In genomic region chr20:10652660-10653191, GRCh38 we compare ENCODE assay signal across 15 cellular contexts. TPM values are rescaled to one million over a fixed set of nuclear protein-coding genes. Genes with fewer than 3 reads are reported as not detected.
A peak's percentile ranks its signal among the peaks of the same experiment; 100 is the strongest.
DNase-seq lines count a peak whose midpoint lies in the region; ATAC-seq and TF ChIP-seq lines count a peak whose summit lies in the region.
"Had no signal": no experiment of that assay in that cellular context is flagged by ENCODE, and none has a peak within 500 bp of the region (broad histone marks: within the 10 kb centered on the region; RNA-seq: fewer than 3 reads in every experiment).

No MANE protein-coding gene starts in this region.

- BruUV-seq in mammary epithelial cell (replicated peaks; lab: Mats Ljungman, UMichigan): no TSS peak

- H4K91ac ChIP-seq in trophoblast cell (ENCODE audit: low read depth, low read length): peak overlapping the region; percentile 59

- H2BK5ac ChIP-seq in trophoblast cell (ENCODE audit: low read depth, low read length, poor library complexity): peak overlapping the region; percentile 45

- H3K36me3 ChIP-seq in breast epithelium (no peaks in the 10 kb centered on the region), mammary epithelial cell (ENCODE audit: insufficient read depth, low read length) (peaks cover 69% of the 10 kb centered on the region), left ventricle myocardium inferior (peaks cover 74% of the 10 kb centered on the region), trophoblast cell (ENCODE audit: control insufficient read depth in 1 of 2, insufficient read depth in 2 of 2, low read length in 2 of 2) (peaks cover 20 to 46% of the 10 kb centered on the region in 2 experiments), uterus (no peaks in the 10 kb centered on the region)

- no peak overlapping the region for H3K14ac ChIP-seq in trophoblast cell (ENCODE audit: low read length)

- H3K4me2 ChIP-seq in mammary epithelial cell (ENCODE audit: insufficient read depth, low read depth, low read length): no peak overlapping the region
- no peak overlapping the region for H3K4me2 ChIP-seq in trophoblast cell (ENCODE audit: low read length)
- H3K4me2 ChIP-seq: A549 had no signal

- DNase-seq in breast epithelium (ENCODE audit: low spot score in 2 of 2) (no peak), mammary epithelial cell (no peak), left ventricle myocardium inferior (no peak), trophoblast cell (no peak), uterus (no peak), SK-N-DZ (ENCODE audit: low spot score) (no peak)
- DNase-seq: activated T-cell treated with anti-CD3 and anti-CD28 coated beads, Interleukin-2, amount 50 U/mL, for 1 hour; kidney; NCI-H510A; occipital lobe had no signal

- TF ChIP-seq CTCF in breast epithelium (IDR thresholded peaks at IDR 0.05) (no peak), mammary epithelial cell (conservative IDR thresholded peaks at IDR 0.05 in 1 of 2, IDR thresholded peaks at IDR 0.05 in 1 of 2; ENCODE audit: extremely low read depth in 1 of 2, insufficient read depth in 1 of 2, low read depth in 1 of 2, low read length in 2 of 2) (no peak), left ventricle myocardium inferior (IDR thresholded peaks at IDR 0.05; ENCODE audit: borderline replicate concordance) (no peak), uterus (IDR thresholded peaks at IDR 0.05) (no peak)

- H2BK120ac ChIP-seq in trophoblast cell (ENCODE audit: insufficient read depth, low read length, poor library complexity): peak overlapping the region; percentile 48

- no peak overlapping the region for H3K18ac ChIP-seq in trophoblast cell (ENCODE audit: low read length)

- H3K27me3 ChIP-seq in breast epithelium: no peaks in the 10 kb centered on the region
- H3K27me3 ChIP-seq in mammary epithelial cell (ENCODE audit: insufficient read depth, low read length): no peaks in the 10 kb centered on the region
- no peaks in the 10 kb centered on the region for H3K27me3 ChIP-seq in left ventricle myocardium inferior (ENCODE audit: low read depth)
- H3K27me3 ChIP-seq in trophoblast cell (ENCODE audit: insufficient read depth, low read length): no peaks in the 10 kb centered on the region
- H3K27me3 ChIP-seq in uterus: no peaks in the 10 kb centered on the region
- H3K27me3 ChIP-seq: SJCRH30 had no signal

- H3K79me2 ChIP-seq in mammary epithelial cell (ENCODE audit: insufficient read depth, low read length) (peaks cover 99% of the 10 kb centered on the region), trophoblast cell (ENCODE audit: control insufficient read depth, insufficient read depth, low read length, poor library complexity) (peaks cover 4% of the 10 kb centered on the region)

- no peak overlapping the region for H3K4ac ChIP-seq in trophoblast cell (ENCODE audit: low read depth, low read length)

- no peak overlapping the region for H3K23ac ChIP-seq in trophoblast cell (ENCODE audit: low read length)

- no peak overlapping the region for H2AK5ac ChIP-seq in trophoblast cell (ENCODE audit: low read length)

- 74% methylated on average over 6 of the region's 9 CpGs for WGBS in mammary epithelial cell (ENCODE audit: low coverage, missing lambda C conversion rate)
- no CpG with 5 or more reads among the region's 9 CpGs for WGBS in trophoblast cell (ENCODE audit: extremely low coverage, insufficient coverage, insufficient read length)

- in situ Hi-C loops in mammary epithelial cell (cut with MboI; ENCODE audit: low sequenced_read_pairs in 2 of 2): loop anchor here in 1 of 2 donors (25.0 kb wide), 2 partner anchors 560 to 885 kb away; no protein-coding TSS in a partner anchor

- intact Hi-C loops in breast epithelium (cut with DNase I; ENCODE audit: low total_unique reads) (no loop called here), mammary epithelial cell (cut with micrococcal nuclease) (loop anchor here (5.0 kb wide), 2 partner anchors 675 to 890 kb away; no protein-coding TSS in a partner anchor), left ventricle myocardium inferior (cut with micrococcal nuclease) (no loop called here), uterus (cut with DNase I; ENCODE audit: low total_unique reads) (no loop called here)

- no peak overlapping the region for H4K8ac ChIP-seq in trophoblast cell (ENCODE audit: low read depth, low read length)

- H3K4me3 ChIP-seq in breast epithelium (no peak overlapping the region), mammary epithelial cell (replicated peaks in 1 of 3; ENCODE audit: insufficient read depth in 1 of 3, low read depth in 2 of 3, low read length in 3 of 3) (no peak overlapping the region), left ventricle myocardium inferior (peak overlapping the region; percentile 43), trophoblast cell (ENCODE audit: low read depth, low read length) (no peak overlapping the region), uterus (no peak overlapping the region)
- H3K4me3 ChIP-seq: A549, SJCRH30 had no signal

- no peak overlapping the region for H4K12ac ChIP-seq in trophoblast cell (ENCODE audit: low read depth, low read length)

- H3K79me1 ChIP-seq in trophoblast cell (ENCODE audit: low read length): peaks cover 29% of the 10 kb centered on the region

- no peak overlapping the region for H2BK12ac ChIP-seq in trophoblast cell (ENCODE audit: low read length)

- no peaks in the 10 kb centered on the region for H3K4me1 ChIP-seq in breast epithelium
- peaks cover 27% of the 10 kb centered on the region for H3K4me1 ChIP-seq in mammary epithelial cell (ENCODE audit: insufficient read depth, low read length)
- H3K4me1 ChIP-seq in left ventricle myocardium inferior: peaks cover 92% of the 10 kb centered on the region
- peaks cover 48 to 65% of the 10 kb centered on the region in 2 experiments for H3K4me1 ChIP-seq in trophoblast cell (ENCODE audit: control insufficient read depth in 1 of 2, insufficient read depth in 2 of 2, low read length in 2 of 2)
- peaks cover 5 to 9% of the 10 kb centered on the region in 2 donors for H3K4me1 ChIP-seq in uterus

- TF ChIP-seq POLR2A in breast epithelium (IDR thresholded peaks at IDR 0.05) (no peak), uterus (IDR thresholded peaks at IDR 0.05) (no peak)

- dilution Hi-C loops in mammary epithelial cell (cut with HindIII; ENCODE audit: low sequenced_read_pairs): no loop called here

- ATAC-seq in HG02884 (IDR thresholded peaks at IDR 0.05; ENCODE audit: unreplicated experiment): no peak
- ATAC-seq in GM21390 (IDR thresholded peaks at IDR 0.05; ENCODE audit: unreplicated experiment): no peak
- ATAC-seq: A549 had no signal

- H3K9me3 ChIP-seq in breast epithelium (no peaks in the 10 kb centered on the region), mammary epithelial cell (replicated peaks; ENCODE audit: insufficient read depth, low read length) (no peaks in the 10 kb centered on the region), left ventricle myocardium inferior (replicated peaks) (no peaks in the 10 kb centered on the region), trophoblast cell (ENCODE audit: insufficient read depth, low read depth, low read length) (no peaks in the 10 kb centered on the region), uterus (no peaks in the 10 kb centered on the region)
- H3K9me3 ChIP-seq: A549, SJCRH30 had no signal

- no peak overlapping the region for H3K9ac ChIP-seq in mammary epithelial cell (ENCODE audit: insufficient read depth, low read length)
- peak overlapping the region; percentile 17 for H3K9ac ChIP-seq in trophoblast cell (ENCODE audit: low read length)

- H3K27ac ChIP-seq in breast epithelium (peak overlapping the region; percentile 50 to 51), mammary epithelial cell (ENCODE audit: insufficient read depth, low read depth, low read length) (no peak overlapping the region), left ventricle myocardium inferior (replicated peaks) (peak overlapping the region; percentile 71), trophoblast cell (ENCODE audit: low read depth, low read length) (peak overlapping the region; percentile 50), uterus (peak overlapping the region; percentile 77 to 81)
- H3K27ac ChIP-seq: SJCRH30, VCaP had no signal

- CTCF ChIA-PET in mammary epithelial cell (lab: Charles Lee; ENCODE audit: low non-redundant PET): no interaction called here

- H2AFZ ChIP-seq in mammary epithelial cell (ENCODE audit: low read depth, low read length) (no peak overlapping the region), trophoblast cell (ENCODE audit: insufficient read depth, low read length, poor library complexity) (no peak overlapping the region)

- no peaks in the 10 kb centered on the region for H4K20me1 ChIP-seq in mammary epithelial cell (ENCODE audit: insufficient read depth, low read length)

RNA-seq across cellular contexts. Expression of gene JAG1, which starts 21.1 kb away (rescaled TPM):
- total RNA-seq in breast epithelium (10 to 100 TPM; 49.0 to 97.9 (median 75.7) TPM), mammary epithelial cell (100 to 1,000 TPM; 244 to 283 TPM), left ventricle myocardium inferior (20.5 TPM), uterus (100 to 1,000 TPM in 2 of 4 donors, 10 to 100 TPM in 2; 53.8 to 154 (median 111) TPM)
- 54.7 TPM for polyA plus RNA-seq in mammary epithelial cell
- 300 TPM for polyA minus RNA-seq in mammary epithelial cell
- polyA plus RNA-seq in trophoblast cell (2013): 34.3 and 36.3 TPM in 2 replicates
- polyA plus RNA-seq in SK-N-DZ (2014; cell fraction: cytosol; rRNA removed): 2.2 and 4.0 TPM in 2 replicates
- 3.8 and 7.9 TPM in 2 replicates for polyA plus RNA-seq in SK-N-DZ (2014; cell fraction: nucleus; rRNA removed)
